8 cellular contexts compared by ENCODE assay signal in the genomic region with DNA sequence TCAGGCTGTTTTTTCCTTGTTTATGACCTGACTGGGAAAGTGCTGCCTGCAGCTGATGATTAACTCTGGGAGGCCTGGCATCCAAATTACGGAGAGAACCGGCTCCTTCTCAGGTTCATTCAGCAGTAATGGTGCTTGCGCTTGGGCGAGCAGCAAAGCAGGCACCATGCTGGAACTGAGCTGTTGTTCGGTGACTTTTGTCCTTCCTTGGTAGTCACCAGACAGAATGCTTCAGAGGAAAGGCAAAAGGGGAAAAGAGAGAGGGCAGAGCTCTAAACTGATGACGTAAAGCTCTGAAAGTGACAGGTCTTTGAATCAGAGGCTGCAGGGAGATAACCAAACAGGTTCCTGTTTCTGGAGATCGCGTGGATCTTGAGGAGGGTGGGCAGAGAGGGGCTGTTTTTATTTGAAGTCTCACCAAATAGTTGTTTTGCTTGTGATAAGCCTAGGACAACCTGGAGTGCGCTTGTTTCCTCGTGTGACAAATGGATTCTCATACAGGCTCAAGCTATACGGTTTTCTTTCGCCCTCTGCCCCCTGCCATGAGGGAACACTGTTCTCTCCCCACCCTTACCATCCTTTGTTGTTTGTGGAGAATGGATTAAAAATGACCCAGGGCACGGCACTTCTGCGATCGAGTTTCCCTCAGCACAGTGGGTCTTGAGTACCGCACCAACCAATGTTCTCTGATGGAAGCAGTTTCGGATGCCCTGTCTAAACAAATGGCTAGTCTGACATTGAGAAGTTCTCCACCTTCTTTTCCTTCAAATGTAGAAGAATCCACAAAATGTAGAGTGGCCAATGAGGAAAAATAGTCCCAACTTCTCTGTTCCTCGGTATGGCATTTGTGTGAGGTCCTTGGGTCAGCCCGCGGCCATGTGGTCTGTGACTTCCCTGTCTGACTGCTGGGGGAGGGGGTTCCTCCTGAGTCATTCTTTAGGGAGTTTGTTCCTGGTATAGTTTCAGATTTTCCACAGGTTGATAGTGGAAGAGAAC. TPM values are rescaled to one million over a fixed set of nuclear protein-coding genes. Genes with fewer than 3 reads are reported as not detected.
A peak's percentile ranks its signal among the peaks of the same experiment; 100 is the strongest.
DNase-seq lines count a peak whose midpoint lies in the region; ATAC-seq and TF ChIP-seq lines count a peak whose summit lies in the region.

No MANE protein-coding gene starts in this region.

- H3K4me3 Mint-ChIP-seq in stimulated activated memory B cell treated with anti-CD40 and anti-IgM and Interleukin-4, amounts not matched to agents 10 μg/mL and 1 μg/mL and 100 μg/mL, for 72 hours: peak overlapping the region; percentile 97
- no peak overlapping the region for H3K4me3 Mint-ChIP-seq in WTC11

- no peaks in the 10 kb centered on the region for H3K27me3 Mint-ChIP-seq in stimulated activated memory B cell treated with anti-CD40 and anti-IgM and Interleukin-4, amounts not matched to agents 10 μg/mL and 1 μg/mL and 100 μg/mL, for 72 hours
- peaks cover 8% of the 10 kb centered on the region; the same call in 1 of the 2 replicates for H3K27me3 Mint-ChIP-seq in WTC11 (ENCODE audit: low read depth)

- peaks cover 48% of the 10 kb centered on the region for H3K4me1 Mint-ChIP-seq in stimulated activated memory B cell treated with anti-CD40 and anti-IgM and Interleukin-4, amounts not matched to agents 10 μg/mL and 1 μg/mL and 100 μg/mL, for 72 hours
- H3K4me1 Mint-ChIP-seq in WTC11: peaks cover 18% of the 10 kb centered on the region

- CTCF ChIA-PET in WTC11 (lab: Charles Lee): interaction anchor here (0.9 to 1.2 kb wide), 2 partner anchors 61 to 106 kb away, joined by 3 to 5 read pairs; no protein-coding TSS in a partner anchor

- DNase-seq in Ammon's horn (ENCODE audit: low spot score) (peak; percentile 63), activated T-cell treated with anti-CD3 and anti-CD28 coated beads for 48 hours (ENCODE audit: low read depth) (peak; percentile 11), inferior parietal cortex (ENCODE audit: extremely low spot score) (peak; percentile 55), WTC11 (ENCODE audit: low spot score) (no peak)

- POLR2A ChIA-PET in WTC11 (lab: Charles Lee): no interaction called here

- ATAC-seq in GM19025 (IDR thresholded peaks at IDR 0.05; ENCODE audit: low read depth, unreplicated experiment) (peak; percentile 18), HG03342 (IDR thresholded peaks at IDR 0.05; ENCODE audit: unreplicated experiment) (peak; percentile 33), HG02840 (IDR thresholded peaks at IDR 0.05; ENCODE audit: low FRiP score, unreplicated experiment) (no peak), WTC11 (no peak)
- peak; percentile 70 for ATAC-seq in stimulated activated memory B cell treated with anti-CD40 and anti-IgM and Interleukin-4, amounts not matched to agents 10 μg/mL and 1 μg/mL and 100 μg/mL, for 72 hours

- H3K36me3 Mint-ChIP-seq in stimulated activated memory B cell treated with anti-CD40 and anti-IgM and Interleukin-4, amounts not matched to agents 10 μg/mL and 1 μg/mL and 100 μg/mL, for 72 hours: peaks cover 29% of the 10 kb centered on the region
- peaks cover 9% of the 10 kb centered on the region for H3K36me3 Mint-ChIP-seq in WTC11

- H3K9me3 Mint-ChIP-seq in stimulated activated memory B cell treated with anti-CD40 and anti-IgM and Interleukin-4, amounts not matched to agents 10 μg/mL and 1 μg/mL and 100 μg/mL, for 72 hours: no peaks in the 10 kb centered on the region
- H3K9me3 Mint-ChIP-seq in WTC11: peaks cover 18% of the 10 kb centered on the region

- no peak for TF ChIP-seq CTCF in WTC11 (IDR thresholded peaks at IDR 0.05)

- H3K27ac Mint-ChIP-seq in stimulated activated memory B cell treated with anti-CD40 and anti-IgM and Interleukin-4, amounts not matched to agents 10 μg/mL and 1 μg/mL and 100 μg/mL, for 72 hours: peak overlapping the region; percentile 100
- H3K27ac Mint-ChIP-seq in WTC11: no peak overlapping the region

TF ChIP-seq in WTC11, 78 proteins besides CTCF, POLR2A, EP300 and RAD21 (continues in another document):
- no peak for TF ChIP-seq GRHL2 (CRISPR knock-in tag; IDR thresholded peaks at IDR 0.05; ENCODE audit: insufficient replicate concordance, severe bottlenecking)
- TF ChIP-seq GABPB1 (CRISPR knock-in tag; IDR thresholded peaks at IDR 0.05): no peak
- no peak for TF ChIP-seq GTF2I (CRISPR knock-in tag; conservative IDR thresholded peaks at IDR 0.05)
- no peak for TF ChIP-seq CBFB (CRISPR knock-in tag; IDR thresholded peaks at IDR 0.05; ENCODE audit: low read depth)
- TF ChIP-seq AFF4 (CRISPR knock-in tag; IDR thresholded peaks at IDR 0.05; ENCODE audit: borderline replicate concordance): no peak
- TF ChIP-seq, protein P1, sequence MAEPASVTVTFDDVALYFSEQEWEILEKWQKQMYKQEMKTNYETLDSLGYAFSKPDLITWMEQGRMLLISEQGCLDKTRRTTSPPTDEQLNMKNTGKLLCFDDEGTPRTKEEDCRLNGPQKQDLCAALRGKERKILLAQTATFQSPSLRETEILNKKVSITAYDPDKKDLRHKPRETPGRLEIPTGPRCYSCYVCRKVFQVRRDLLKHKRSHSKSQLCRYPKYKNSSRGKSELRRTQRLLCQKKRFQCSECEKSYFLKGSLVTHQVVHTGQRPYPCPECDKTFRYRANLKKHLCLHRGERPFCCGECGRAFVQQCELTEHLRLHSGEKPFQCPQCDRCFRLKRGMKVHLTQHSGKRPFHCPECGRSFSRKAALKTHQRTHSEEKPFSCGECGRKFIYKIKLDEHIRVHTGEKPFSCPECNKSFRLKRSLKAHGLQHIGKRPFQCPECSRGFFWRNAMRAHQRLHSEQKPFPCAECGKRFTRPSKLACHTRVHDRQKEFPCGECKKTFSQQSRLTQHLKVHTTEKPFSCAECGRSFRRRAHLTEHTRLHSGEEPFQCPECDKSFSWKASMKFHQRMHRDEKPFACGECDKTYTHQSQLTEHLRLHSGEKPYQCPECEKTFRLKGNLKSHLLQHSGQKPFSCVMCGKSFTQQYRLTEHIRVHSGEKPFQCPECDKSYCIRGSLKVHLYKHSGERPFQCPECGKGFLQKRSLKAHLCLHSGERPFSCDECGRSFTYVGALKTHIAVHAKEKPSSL (CRISPR knock-in tag; conservative IDR thresholded peaks at IDR 0.05): no peak
- no peak for TF ChIP-seq ZNF281 (CRISPR knock-in tag; IDR thresholded peaks at IDR 0.05)
- TF ChIP-seq, protein P2, sequence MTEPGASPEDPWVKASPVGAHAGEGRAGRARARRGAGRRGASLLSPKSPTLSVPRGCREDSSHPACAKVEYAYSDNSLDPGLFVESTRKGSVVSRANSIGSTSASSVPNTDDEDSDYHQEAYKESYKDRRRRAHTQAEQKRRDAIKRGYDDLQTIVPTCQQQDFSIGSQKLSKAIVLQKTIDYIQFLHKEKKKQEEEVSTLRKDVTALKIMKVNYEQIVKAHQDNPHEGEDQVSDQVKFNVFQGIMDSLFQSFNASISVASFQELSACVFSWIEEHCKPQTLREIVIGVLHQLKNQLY (CRISPR knock-in tag; IDR thresholded peaks at IDR 0.05): no peak
- no peak for TF ChIP-seq ZNF263 (CRISPR knock-in tag; IDR thresholded peaks at IDR 0.05; ENCODE audit: low read depth)
- TF ChIP-seq NFATC4 (CRISPR knock-in tag; IDR thresholded peaks at IDR 0.05): no peak
- TF ChIP-seq ZNF396 (CRISPR knock-in tag; IDR thresholded peaks at IDR 0.05; ENCODE audit: borderline replicate concordance): no peak

RNA-seq across cellular contexts. Expression of gene RASGRP3, which starts 1.3 kb away (rescaled TPM):
- total RNA-seq in WTC11 (2021): 0.11 to 0.23 TPM (median 0.14 TPM) in 3 replicates

Comparison
In these comparisons a context has a peak if more than half of its experiments do, and no peak if none do; other contexts are left out.
1. ATAC-seq: peak in GM19025 (single experiment), HG03342 (single experiment) and stimulated activated memory B cell treated with anti-CD40 and anti-IgM and Interleukin-4, amounts not matched to agents 10 μg/mL and 1 μg/mL and 100 μg/mL, for 72 hours (single experiment); none in HG02840 (single experiment) and WTC11 (single experiment).